In the genomic region with DNA sequence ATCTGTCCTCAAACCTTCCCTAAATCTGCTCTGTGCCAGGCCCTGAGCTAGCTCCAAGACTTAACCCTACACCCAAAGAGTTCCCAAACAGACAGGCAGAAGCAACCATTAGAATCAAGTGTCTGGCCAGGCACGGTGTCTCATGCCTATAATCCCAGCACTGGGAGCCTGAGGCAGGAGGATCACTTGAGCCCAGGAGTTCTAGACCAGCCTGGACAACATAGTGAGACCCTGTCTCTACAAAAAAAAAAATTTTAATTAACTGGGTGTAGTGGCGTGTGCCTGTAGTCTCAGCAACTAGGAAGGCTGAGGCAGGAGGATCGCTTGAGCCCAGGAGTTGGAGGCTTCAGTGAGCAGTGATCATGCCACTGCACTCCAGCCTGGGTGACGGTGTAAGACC, we compare ENCODE assay signal across 8 cellular contexts. TPM values are rescaled to one million over a fixed set of nuclear protein-coding genes. Genes with fewer than 3 reads are reported as not detected.
DNase-seq lines count a peak whose midpoint lies in the region; ATAC-seq and TF ChIP-seq lines count a peak whose summit lies in the region.
"Not testable (repeated sequence)": the region's sequence is repeated elsewhere in the genome, so short reads cannot be mapped to it uniquely, and the experiment has no call there.

No MANE protein-coding gene starts in this region.

- H3K4me1 ChIP-seq in neutrophil (ENCODE audit: control insufficient read depth in 1 of 2, insufficient read depth in 1 of 2, low read depth in 1 of 2, low read length in 1 of 2) (peaks cover 15 to 18% of the 10 kb centered on the region in 2 experiments), thymus (ENCODE audit: control insufficient read depth, insufficient read depth, low read length) (peaks cover 32% of the 10 kb centered on the region)

- H3K27me3 Mint-ChIP-seq in IgD-negative memory B cell; activated B cell treated with CpG ODN at 0.5 μM for 24 hours; activated T-cell treated with anti-CD3 and anti-CD28 coated beads, Interleukin-2, amount 50 U/mL, for 72 hours (ENCODE audit: low read depth); activated naive CD8-positive, alpha-beta T cell treated with anti-CD3 and anti-CD28 coated beads, Interleukin-2, amount 50 U/mL, for 24 hours; immature natural killer cell (ENCODE audit: low read depth in 3 of 3): not testable (repeated sequence)

- H3K4me3 ChIP-seq in neutrophil (ENCODE audit: low read depth in 1 of 2, low read length in 1 of 2); thymus (ENCODE audit: low read length): not testable (repeated sequence)

- H3K27ac Mint-ChIP-seq in IgD-negative memory B cell (peak overlapping the region; percentile 54 to 88 (median 81)), activated B cell treated with CpG ODN at 0.5 μM for 24 hours (peak overlapping the region; percentile 41), immature natural killer cell (peak overlapping the region in 4 of 6 donors; percentile 67 to 81 (median 72))
- peak overlapping the region; percentile 61 for H3K27ac Mint-ChIP-seq in activated T-cell treated with anti-CD3 and anti-CD28 coated beads, Interleukin-2, amount 50 U/mL, for 72 hours
- peak overlapping the region; percentile 61 for H3K27ac Mint-ChIP-seq in activated naive CD8-positive, alpha-beta T cell treated with anti-CD3 and anti-CD28 coated beads, Interleukin-2, amount 50 U/mL, for 24 hours

- not testable (repeated sequence) for ATAC-seq in activated B cell treated with CpG ODN at 0.5 μM for 24 hours (ENCODE audit: low read depth); activated T-cell treated with anti-CD3 and anti-CD28 coated beads, Interleukin-2, amount 50 U/mL, for 72 hours (replicated peaks in 1 of 2); activated naive CD8-positive, alpha-beta T cell treated with anti-CD3 and anti-CD28 coated beads, Interleukin-2, amount 50 U/mL, for 24 hours

- not testable (repeated sequence) for H3K36me3 Mint-ChIP-seq in IgD-negative memory B cell; activated T-cell treated with anti-CD3 and anti-CD28 coated beads, Interleukin-2, amount 50 U/mL, for 72 hours (ENCODE audit: insufficient read depth in 2 of 2); immature natural killer cell
- H3K36me3 Mint-ChIP-seq in activated B cell treated with CpG ODN at 0.5 μM for 24 hours (ENCODE audit: low read depth) = peaks cover 31% of the 10 kb centered on the region
- peaks cover 16% of the 10 kb centered on the region for H3K36me3 Mint-ChIP-seq in activated naive CD8-positive, alpha-beta T cell treated with anti-CD3 and anti-CD28 coated beads, Interleukin-2, amount 50 U/mL, for 24 hours (ENCODE audit: low read depth)

- peaks cover 25 to 30% (median 28%) of the 10 kb centered on the region in 3 donors for H3K4me1 Mint-ChIP-seq in IgD-negative memory B cell
- H3K4me1 Mint-ChIP-seq in activated B cell treated with CpG ODN at 0.5 μM for 24 hours = peaks cover 35% of the 10 kb centered on the region
- peaks cover 34% of the 10 kb centered on the region for H3K4me1 Mint-ChIP-seq in activated T-cell treated with anti-CD3 and anti-CD28 coated beads, Interleukin-2, amount 50 U/mL, for 72 hours (ENCODE audit: low read depth)
- peaks cover 36% of the 10 kb centered on the region for H3K4me1 Mint-ChIP-seq in activated naive CD8-positive, alpha-beta T cell treated with anti-CD3 and anti-CD28 coated beads, Interleukin-2, amount 50 U/mL, for 24 hours
- peaks cover 35 to 39% of the 10 kb centered on the region in 2 donors for H3K4me1 Mint-ChIP-seq in immature natural killer cell

- H3K27me3 ChIP-seq in neutrophil; thymus (ENCODE audit: control insufficient read depth, insufficient read depth): not testable (repeated sequence)

- H3K4me3 Mint-ChIP-seq in IgD-negative memory B cell, activated B cell treated with CpG ODN at 0.5 μM for 24 hours, immature natural killer cell: not testable (repeated sequence)
- peak overlapping the region in 1 of 2 donors; percentile 15 for H3K4me3 Mint-ChIP-seq in activated T-cell treated with anti-CD3 and anti-CD28 coated beads, Interleukin-2, amount 50 U/mL, for 72 hours
- H3K4me3 Mint-ChIP-seq in activated naive CD8-positive, alpha-beta T cell treated with anti-CD3 and anti-CD28 coated beads, Interleukin-2, amount 50 U/mL, for 24 hours = peak overlapping the region; percentile 34

- intact Hi-C loops in activated B cell treated with CpG ODN at 0.5 μM for 24 hours (cut with micrococcal nuclease) = not testable (repeated sequence)

- POLR2A ChIA-PET in activated B cell treated with CpG ODN at 0.5 μM for 24 hours (lab: Charles Lee) = interaction anchor here (0.6 to 5.7 kb wide), 9 partner anchors 8 to 413 kb away, joined by 3 to 65 read pairs (median 7); a partner anchor contains a TSS

- not testable (repeated sequence) for H3K9me3 Mint-ChIP-seq in IgD-negative memory B cell; activated B cell treated with CpG ODN at 0.5 μM for 24 hours; activated T-cell treated with anti-CD3 and anti-CD28 coated beads, Interleukin-2, amount 50 U/mL, for 72 hours; activated naive CD8-positive, alpha-beta T cell treated with anti-CD3 and anti-CD28 coated beads, Interleukin-2, amount 50 U/mL, for 24 hours; immature natural killer cell

- WGBS in thymus = 98% methylated on average over 4 of the region's 4 CpGs

- peak overlapping the region; percentile 23; the same call in 1 of the 2 replicates for H3K27ac ChIP-seq in 22Rv1
- H3K27ac ChIP-seq in neutrophil = peak overlapping the region; percentile 16
- peak overlapping the region; percentile 52 for H3K27ac ChIP-seq in thymus (ENCODE audit: low read depth)

- H3K36me3 ChIP-seq in neutrophil (peaks cover 48% of the 10 kb centered on the region), thymus (ENCODE audit: control insufficient read depth, insufficient read depth) (peaks cover 24% of the 10 kb centered on the region)

- not testable (repeated sequence) for H3K9me3 ChIP-seq in neutrophil; thymus (ENCODE audit: control insufficient read depth)

- not testable (repeated sequence) for TF ChIP-seq CTCF in 22Rv1 (IDR thresholded peaks at IDR 0.05); activated B cell treated with CpG ODN at 0.5 μM for 24 hours (IDR thresholded peaks at IDR 0.05); neutrophil (IDR thresholded peaks at IDR 0.05)

- CTCF ChIA-PET in activated B cell treated with CpG ODN at 0.5 μM for 24 hours (lab: Charles Lee) = interaction anchor here (4.9 kb wide), 1 partner anchor 14 kb away, joined by 58 read pairs; no protein-coding TSS in a partner anchor

- DNase-seq in activated B cell treated with CpG ODN at 0.5 μM for 24 hours; activated T-cell treated with anti-CD3 and anti-CD28 coated beads, Interleukin-2, amount 50 U/mL, for 72 hours; activated naive CD8-positive, alpha-beta T cell treated with anti-CD3 and anti-CD28 coated beads, Interleukin-2, amount 50 U/mL, for 24 hours; immature natural killer cell: not testable (repeated sequence)

RNA-seq across cellular contexts. Expression of a gene that starts 1.9 kb away (rescaled TPM):
- polyA plus RNA-seq in IgD-negative memory B cell = 2.4 TPM
- 17.7 and 22.6 TPM in 2 replicates for total RNA-seq in activated B cell treated with CpG ODN at 0.5 μM for 24 hours
- total RNA-seq in activated T-cell treated with anti-CD3 and anti-CD28 coated beads, Interleukin-2, amount 50 U/mL, for 72 hours = 10 to 100 TPM; 14.8 to 17.2 TPM
- 10 to 100 TPM in 1 of 3 donors, 1 to 10 TPM in 2; 2.2 to 13.2 (median 7.7) TPM for polyA plus RNA-seq in immature natural killer cell
- 8.9 TPM for polyA plus RNA-seq in thymus

RNA-seq across cellular contexts. Expression of a gene that starts 17.1 kb away (rescaled TPM):
- 14.7 TPM for polyA plus RNA-seq in IgD-negative memory B cell
- 87.9 and 88.4 TPM in 2 replicates for total RNA-seq in activated B cell treated with CpG ODN at 0.5 μM for 24 hours
- 100 to 1,000 TPM in 1 of 2 donors, 10 to 100 TPM in 1; 99.0 to 103 TPM for total RNA-seq in activated T-cell treated with anti-CD3 and anti-CD28 coated beads, Interleukin-2, amount 50 U/mL, for 72 hours
- polyA plus RNA-seq in immature natural killer cell = 10 to 100 TPM; 12.6 to 41.2 (median 21.2) TPM
- 23.0 TPM for polyA plus RNA-seq in thymus

RNA-seq across cellular contexts. Expression of a gene that starts 18.9 kb away (rescaled TPM):
- 314 TPM for polyA plus RNA-seq in IgD-negative memory B cell
- 230 and 254 TPM in 2 replicates for total RNA-seq in activated B cell treated with CpG ODN at 0.5 μM for 24 hours
- total RNA-seq in activated T-cell treated with anti-CD3 and anti-CD28 coated beads, Interleukin-2, amount 50 U/mL, for 72 hours = 100 to 1,000 TPM; 303 to 803 TPM
- polyA plus RNA-seq in immature natural killer cell = 100 to 1,000 TPM; 416 to 572 (median 473) TPM
- 554 TPM for polyA plus RNA-seq in thymus

RNA-seq across cellular contexts. Expression of a gene that starts 29.6 kb away (rescaled TPM):
- polyA plus RNA-seq in IgD-negative memory B cell (47.0 TPM), immature natural killer cell (10 to 100 TPM; 34.6 to 59.3 (median 42.3) TPM), thymus (26.6 TPM)
- total RNA-seq in activated B cell treated with CpG ODN at 0.5 μM for 24 hours = 39.0 and 39.8 TPM in 2 replicates
- total RNA-seq in activated T-cell treated with anti-CD3 and anti-CD28 coated beads, Interleukin-2, amount 50 U/mL, for 72 hours = 10 to 100 TPM; 31.3 to 36.3 TPM

RNA-seq across cellular contexts. Expression of a gene that starts 40.3 kb away (rescaled TPM):
- polyA plus RNA-seq in IgD-negative memory B cell (16.1 TPM), immature natural killer cell (10 to 100 TPM; 15.0 to 22.4 (median 20.8) TPM), thymus (29.8 TPM)
- total RNA-seq in activated B cell treated with CpG ODN at 0.5 μM for 24 hours = 25.5 and 27.4 TPM in 2 replicates
- total RNA-seq in activated T-cell treated with anti-CD3 and anti-CD28 coated beads, Interleukin-2, amount 50 U/mL, for 72 hours = 10 to 100 TPM; 25.4 to 28.6 TPM
